ENCODE assay signal across 14 cellular contexts in genomic region chr4:122765702-122766352, GRCh38. TPM values are rescaled to one million over a fixed set of nuclear protein-coding genes. Genes with fewer than 3 reads are reported as not detected.
A peak's percentile ranks its signal among the peaks of the same experiment; 100 is the strongest.
DNase-seq lines count a peak whose midpoint lies in the region; ATAC-seq, FAIRE-seq and TF ChIP-seq lines count a peak whose summit lies in the region.
"Had no signal": no experiment of that assay in that cellular context is flagged by ENCODE, and none has a peak within 500 bp of the region (broad histone marks: within the 10 kb centered on the region; RNA-seq: fewer than 3 reads in every experiment).

No MANE protein-coding gene starts in this region.

- H3K27me3 ChIP-seq in H9 (ENCODE audit: insufficient read depth, low read length) (no peaks in the 10 kb centered on the region), astrocyte (ENCODE audit: insufficient read depth, low read length) (no peaks in the 10 kb centered on the region), keratinocyte (ENCODE audit: control insufficient read depth, extremely low read depth, insufficient read depth, low read length) (no peaks in the 10 kb centered on the region)
- H3K27me3 ChIP-seq: pancreas, upper lobe of right lung had no signal

- H3K4me1 Mint-ChIP-seq in H9 (peaks cover 41 to 50% of the 10 kb centered on the region in 2 experiments), astrocyte (ENCODE audit: low read depth, unreplicated experiment) (peaks cover 17% of the 10 kb centered on the region)

- TF ChIP-seq CTCF in H9 (conservative IDR thresholded peaks at IDR 0.05), result no peak
- no peak for TF ChIP-seq CTCF in astrocyte (IDR thresholded peaks at IDR 0.05; ENCODE audit: insufficient read depth, low read depth, low read length)
- TF ChIP-seq CTCF in keratinocyte (optimal IDR thresholded peaks at IDR 0.05 in 1 of 3, IDR thresholded peaks at IDR 0.05 in 1 of 3, conservative IDR thresholded peaks at IDR 0.05 in 1 of 3; ENCODE audit: extremely low read depth in 1 of 3, insufficient read depth in 2 of 3, low read length in 3 of 3), result no peak

- no peak overlapping the region for H4K91ac ChIP-seq in H9 (ENCODE audit: insufficient read length, low read depth, low read length)

- no peak overlapping the region for H2BK20ac ChIP-seq in H9 (ENCODE audit: low read depth, low read length, poor library complexity, severe bottlenecking)

- no peak overlapping the region for H3K4me3 ChIP-seq in astrocyte (ENCODE audit: insufficient read depth, low read depth, low read length)
- H3K4me3 ChIP-seq in keratinocyte (ENCODE audit: control insufficient read depth in 2 of 3, extremely low read depth in 1 of 3, insufficient read depth in 2 of 3, low read depth in 1 of 3, low read length in 3 of 3), result no peak overlapping the region
- H3K4me3 ChIP-seq: pancreas, upper lobe of right lung had no signal

- H3K9me3 ChIP-seq in H9 (ENCODE audit: control insufficient read depth, low read depth, low read length) (no peaks in the 10 kb centered on the region), astrocyte (ENCODE audit: insufficient read depth, low read depth, low read length) (no peaks in the 10 kb centered on the region), keratinocyte (ENCODE audit: control insufficient read depth, low read depth, low read length) (no peaks in the 10 kb centered on the region)
- H3K9me3 ChIP-seq: pancreas, upper lobe of right lung had no signal

- in situ Hi-C loops in ACHN (cut with HindIII; ENCODE audit: low pct_ligation_motif_present, low pct_unique_long_range_greater_than_20kb, low sequenced_read_pairs), result no loop called here

- ATAC-seq in HG02852 (IDR thresholded peaks at IDR 0.05; ENCODE audit: unreplicated experiment), result no peak
- no peak for ATAC-seq in GM18498 (IDR thresholded peaks at IDR 0.05; ENCODE audit: unreplicated experiment)
- ATAC-seq: upper lobe of right lung had no signal

- FAIRE-seq in astrocyte (lab: Jason Lieb, UNC), result peak; percentile 79
- FAIRE-seq in keratinocyte (lab: Jason Lieb, UNC), result peak; percentile 5

- H3K79me2 ChIP-seq in H9 (ENCODE audit: insufficient read depth, low read length) (no peaks in the 10 kb centered on the region), astrocyte (ENCODE audit: insufficient read depth, low read length) (no peaks in the 10 kb centered on the region), keratinocyte (ENCODE audit: control insufficient read depth, insufficient read depth, low read length) (no peaks in the 10 kb centered on the region)

- dilution Hi-C loops in keratinocyte (cut with MboI; ENCODE audit: extremely low pct_ligation_motif_present, low sequenced_read_pairs), result loop anchor here (25.0 kb wide), 1 partner anchor 146 kb away; the partner anchor contains the start of gene NUDT6

- no peak overlapping the region for H3K23ac ChIP-seq in H9 (ENCODE audit: insufficient read length, low read depth, low read length)

- H3K9me1 ChIP-seq in keratinocyte (ENCODE audit: control insufficient read depth, extremely low read depth, insufficient read depth, low read length), result no peaks in the 10 kb centered on the region

- WGBS in H9 (ENCODE audit: extremely low coverage, insufficient read length, low lambda C conversion rate), result no CpG with 5 or more reads among the region's 7 CpGs

- H3K36me3 Mint-ChIP-seq in H9 (ENCODE audit: insufficient read depth in 1 of 3, low read depth in 3 of 3) (no peaks in the 10 kb centered on the region), astrocyte (ENCODE audit: low read depth, unreplicated experiment) (no peaks in the 10 kb centered on the region)
- H3K36me3 Mint-ChIP-seq: CD14-positive monocyte had no signal

- H3K9me3 Mint-ChIP-seq in H9 (no peaks in the 10 kb centered on the region), astrocyte (ENCODE audit: unreplicated experiment) (no peaks in the 10 kb centered on the region)
- H3K9me3 Mint-ChIP-seq: CD14-positive monocyte had no signal

- H3K18ac ChIP-seq in H9 (ENCODE audit: insufficient read length, low read depth, low read length), result no peak overlapping the region

- H2AFZ ChIP-seq in H9 (ENCODE audit: low read length), result no peak overlapping the region
- no peak overlapping the region for H2AFZ ChIP-seq in astrocyte (ENCODE audit: low read depth, low read length)
- H2AFZ ChIP-seq in keratinocyte (ENCODE audit: control insufficient read depth, low read length), result no peak overlapping the region

- H2BK5ac ChIP-seq in H9 (ENCODE audit: insufficient read length, low read length), result no peak overlapping the region

- H2BK12ac ChIP-seq in H9 (ENCODE audit: insufficient read length, low read depth, low read length), result no peak overlapping the region

- H2AK5ac ChIP-seq in H9 (ENCODE audit: insufficient read length, low read length), result no peak overlapping the region

- H4K8ac ChIP-seq in H9 (replicated peaks; ENCODE audit: insufficient read length, low read depth, low read length), result no peak overlapping the region

- H3K27ac Mint-ChIP-seq in H9, result peak overlapping the region; percentile 38 to 85 (median 72); a peak in 6 of 7 replicates
- H3K27ac Mint-ChIP-seq in astrocyte (ENCODE audit: unreplicated experiment), result peak overlapping the region; percentile 97

- H3K23me2 ChIP-seq in H9 (ENCODE audit: insufficient read length, low read depth, low read length, poor library complexity, severe bottlenecking), result no peaks in the 10 kb centered on the region

- H3K36me3 ChIP-seq in astrocyte (ENCODE audit: insufficient read depth, low read length) (no peaks in the 10 kb centered on the region), keratinocyte (ENCODE audit: control insufficient read depth in 2 of 2, extremely low read depth in 1 of 2, insufficient read depth in 2 of 2, low read length in 2 of 2) (no peaks in the 10 kb centered on the region)
- H3K36me3 ChIP-seq: pancreas, upper lobe of right lung, WERI-Rb-1 had no signal

- no peaks in the 10 kb centered on the region for H3K79me1 ChIP-seq in H9 (ENCODE audit: insufficient read depth, low read depth, low read length, poor library complexity, severe bottlenecking)

- no peak overlapping the region for H3K56ac ChIP-seq in H9 (ENCODE audit: insufficient read length, low read depth, low read length)

- H3K4me2 ChIP-seq in H9 (ENCODE audit: insufficient read depth, insufficient read length, low read length), result no peak overlapping the region
- H3K4me2 ChIP-seq in astrocyte (ENCODE audit: low read length), result peak overlapping the region; percentile 76
- no peak overlapping the region for H3K4me2 ChIP-seq in keratinocyte (ENCODE audit: control insufficient read depth, extremely low read depth, insufficient read depth, low read depth, low read length)

- H3K9ac ChIP-seq in H9 (ENCODE audit: extremely low read depth, insufficient read length, low read length) (no peak overlapping the region), astrocyte (ENCODE audit: low read length) (peak overlapping the region; percentile 74), keratinocyte (ENCODE audit: control insufficient read depth, extremely low read depth, insufficient read depth, low read length) (peak overlapping the region; percentile 51)

- no peak overlapping the region for H4K5ac ChIP-seq in H9 (ENCODE audit: insufficient read length, low read depth, low read length)

- H2BK120ac ChIP-seq in H9 (ENCODE audit: low read depth, low read length, poor library complexity, severe bottlenecking), result no peak overlapping the region

- H3K4ac ChIP-seq in H9 (ENCODE audit: low read depth, low read length), result no peak overlapping the region

- H3K27ac ChIP-seq in H9 (ENCODE audit: insufficient read length, low read depth, low read length) (no peak overlapping the region), astrocyte (ENCODE audit: low read depth, low read length) (peak overlapping the region; percentile 86), keratinocyte (ENCODE audit: control insufficient read depth, insufficient read depth, low read length) (peak overlapping the region; percentile 83)
- H3K27ac ChIP-seq: pancreas, upper lobe of right lung, WERI-Rb-1 had no signal

- peak; percentile 89 for DNase-seq in ACHN
- DNase-seq in H9, result no peak
- DNase-seq in astrocyte (ENCODE audit: low read depth), result peak; percentile 87
- DNase-seq in keratinocyte (ENCODE audit: low read depth, low spot score), result no peak
- DNase-seq in SHP77 (lab: John Stamatoyannopoulos, UW), result no peak
- DNase-seq in LoVo (ENCODE audit: low spot score), result no peak
- DNase-seq: activated effector memory CD4-positive, alpha-beta T cell treated with anti-CD3 and anti-CD28 coated beads, Interleukin-2, amount 50 U/mL, for 16 hours; NCI-H1417; pancreas; upper lobe of right lung; WERI-Rb-1 had no signal

- H3T11ph ChIP-seq in H9 (ENCODE audit: low read length), result no peak overlapping the region

- peaks cover 3% of the 10 kb centered on the region; the same call in 1 of the 2 replicates for H3K4me1 ChIP-seq in H9 (ENCODE audit: insufficient read depth, low read length)
- peaks cover 17% of the 10 kb centered on the region for H3K4me1 ChIP-seq in astrocyte (ENCODE audit: insufficient read depth, low read length)
- H3K4me1 ChIP-seq in keratinocyte (ENCODE audit: control insufficient read depth, extremely low read depth, insufficient read depth, low read length), result peaks cover 20% of the 10 kb centered on the region
- H3K4me1 ChIP-seq: pancreas had no signal

- H4K20me1 ChIP-seq in H9 (ENCODE audit: control insufficient read depth, insufficient read depth, insufficient read length) (no peaks in the 10 kb centered on the region), astrocyte (ENCODE audit: insufficient read depth, low read length) (no peaks in the 10 kb centered on the region), keratinocyte (ENCODE audit: control insufficient read depth, extremely low read depth, insufficient read depth, low read length) (no peaks in the 10 kb centered on the region)

- no peak overlapping the region for H3K4me3 Mint-ChIP-seq in H9
- H3K4me3 Mint-ChIP-seq in astrocyte (ENCODE audit: unreplicated experiment), result no peak overlapping the region
- H3K4me3 Mint-ChIP-seq: CD14-positive monocyte had no signal

- H3K14ac ChIP-seq in H9 (ENCODE audit: insufficient read depth, low read length), result no peak overlapping the region

- no peaks in the 10 kb centered on the region for H3K27me3 Mint-ChIP-seq in H9 (ENCODE audit: low read depth)
- H3K27me3 Mint-ChIP-seq in astrocyte (ENCODE audit: low read depth, unreplicated experiment), result no peaks in the 10 kb centered on the region

- H2BK15ac ChIP-seq in H9 (ENCODE audit: low read depth, low read length), result no peak overlapping the region

RNA-seq across cellular contexts. Expression of gene BBS12, which starts 33.3 kb away (rescaled TPM):
- total RNA-seq in H9 (2021) (1.2 and 2.4 TPM in 2 replicates), astrocyte (4.5 and 4.7 TPM in 2 replicates)
- polyA plus RNA-seq in keratinocyte, result 2.3 to 2.5 TPM (median 2.4 TPM) in 3 replicates
- polyA plus RNA-seq in keratinocyte (2011; ENCODE audit: low read depth), result 1.7 TPM
- 1.4 and 2.9 TPM in 2 replicates for polyA plus RNA-seq in keratinocyte (2011; cell fraction: cytosol; rRNA removed)
- 2.9 and 3.1 TPM in 2 replicates for polyA plus RNA-seq in keratinocyte (2011; cell fraction: nucleus; rRNA removed)
- 2.6 and 2.9 TPM in 2 replicates for polyA plus RNA-seq in keratinocyte (2012; ENCODE audit: low replicate concordance)
- 0.79 to 2.7 TPM (median 2.7 TPM) in 3 replicates for polyA minus RNA-seq in keratinocyte
- 1.7 TPM for polyA minus RNA-seq in keratinocyte (2011; cell fraction: cytosol; rRNA and poly(A)+ RNA removed)
- polyA minus RNA-seq in keratinocyte (2011; cell fraction: nucleus; rRNA and poly(A)+ RNA removed), result 2.2 and 4.8 TPM in 2 replicates

Comparison
In these comparisons a context has a peak if more than half of its experiments do, and no peak if none do; other contexts are left out.
1. DNase-seq: peak in ACHN (single experiment) and astrocyte (single experiment); none in H9 (single experiment), keratinocyte (single experiment), SHP77 (0 of 2) and LoVo (single experiment).